In the genomic region with DNA sequence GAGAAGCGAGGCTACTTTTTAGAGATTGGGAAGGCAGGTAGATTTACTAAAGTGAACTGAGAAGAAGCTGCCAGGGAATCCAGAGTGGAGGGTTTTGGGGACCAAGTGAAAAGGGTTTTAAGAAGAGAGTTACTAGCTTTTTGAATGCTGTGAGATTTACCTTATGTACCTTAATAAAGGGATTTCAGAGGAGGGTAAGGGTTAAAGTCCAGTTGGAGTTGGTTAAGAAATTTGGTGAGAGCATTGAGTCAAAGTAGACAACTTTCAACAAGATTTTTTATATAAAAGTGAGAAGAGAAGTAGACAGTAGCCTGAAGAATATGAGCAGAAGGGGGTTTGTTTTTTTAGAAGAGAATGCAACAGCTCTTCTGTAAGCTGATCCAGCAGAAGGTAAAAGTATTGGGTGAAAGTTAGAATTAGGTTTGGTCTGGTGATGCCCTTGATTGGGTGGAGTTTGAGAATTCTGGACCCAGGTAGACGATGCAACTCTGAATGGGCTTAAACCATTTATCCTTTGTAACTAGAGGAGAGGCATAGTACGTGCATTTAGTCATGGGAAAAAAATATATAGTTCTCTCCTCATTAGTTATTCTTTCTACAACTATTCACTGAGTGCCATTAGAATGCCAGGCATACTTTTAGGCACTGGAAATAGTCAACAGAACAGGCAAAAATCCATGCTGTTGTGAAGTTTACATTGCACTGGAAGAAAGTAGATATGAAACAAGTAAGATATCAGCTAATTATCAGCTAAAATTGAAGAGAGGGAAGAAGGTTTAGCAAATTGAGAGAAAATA, we compare ENCODE assay signal across 18 cellular contexts. TPM values are rescaled to one million over a fixed set of nuclear protein-coding genes. Genes with fewer than 3 reads are reported as not detected.
DNase-seq lines count a peak whose midpoint lies in the region; ATAC-seq and TF ChIP-seq lines count a peak whose summit lies in the region.
"Had no signal": no experiment of that assay in that cellular context is flagged by ENCODE, and none has a peak within 500 bp of the region (broad histone marks: within the 10 kb centered on the region; RNA-seq: fewer than 3 reads in every experiment).

No MANE protein-coding gene starts in this region.

- H3K4me3 ChIP-seq in SK-N-SH (ENCODE audit: low read depth in 2 of 2, low read length in 1 of 2) (no peak overlapping the region), choroid plexus epithelial cell (ENCODE audit: low read depth, low read length) (no peak overlapping the region), right lobe of liver (no peak overlapping the region)
- H3K4me3 ChIP-seq: Peyer's patch had no signal

- H3K27me3 ChIP-seq in SK-N-SH (ENCODE audit: insufficient read depth) (no peaks in the 10 kb centered on the region), right lobe of liver (no peaks in the 10 kb centered on the region)
- H3K27me3 ChIP-seq: Peyer's patch had no signal

- intact Hi-C loops in right lobe of liver (cut with DNase I): no loop called here

- CTCF ChIA-PET in SK-N-SH (lab: Yijun Ruan, JAX): interaction anchor here (0.7 kb wide), 1 partner anchor 196 kb away, joined by 3 read pairs; no protein-coding TSS in a partner anchor

- H3K4me1 ChIP-seq in SK-N-SH (ENCODE audit: control insufficient read depth in 1 of 2, insufficient read depth in 2 of 2, low read depth in 1 of 2, low read length in 1 of 2) (no peaks in the 10 kb centered on the region), right lobe of liver (peaks cover 0 to 26% (median 9%) of the 10 kb centered on the region in 4 donors)
- H3K4me1 ChIP-seq: Peyer's patch had no signal

- TF ChIP-seq POLR2A in right lobe of liver (IDR thresholded peaks at IDR 0.05): no peak

- H3F3A ChIP-seq in SK-N-SH (replicated peaks; ENCODE audit: insufficient read depth): no peaks in the 10 kb centered on the region

- H3K9me2 ChIP-seq in SK-N-SH: no peaks in the 10 kb centered on the region

- no peaks in the 10 kb centered on the region for H3K9me3 ChIP-seq in SK-N-SH
- H3K9me3 ChIP-seq in right lobe of liver: no peaks in the 10 kb centered on the region
- H3K9me3 ChIP-seq: Peyer's patch had no signal

- H3K27ac ChIP-seq in SK-N-SH (ENCODE audit: low read depth in 2 of 2, low read length in 1 of 2) (no peak overlapping the region), right lobe of liver (peak overlapping the region in 2 of 3 donors; percentile 6 to 30)
- H3K27ac ChIP-seq: 22Rv1, Peyer's patch had no signal

- no peak for TF ChIP-seq CTCF in SK-N-SH (IDR thresholded peaks at IDR 0.05)
- TF ChIP-seq CTCF in choroid plexus epithelial cell (conservative IDR thresholded peaks at IDR 0.05; ENCODE audit: low read depth, low read length): no peak
- no peak for TF ChIP-seq CTCF in right lobe of liver (IDR thresholded peaks at IDR 0.05)

- DNase-seq in SK-N-SH: no peak
- DNase-seq in choroid plexus epithelial cell (ENCODE audit: low read depth): peak; percentile 23
- no peak for DNase-seq in right lobe of liver
- no peak for DNase-seq in stimulated activated CD4-positive, alpha-beta T cell treated with anti-CD3 and anti-CD28 coated beads, Interleukin-4, amount 100 ng/mL, for 24 hours
- no peak for DNase-seq in KG1 (lab: John Stamatoyannopoulos, UW)
- DNase-seq: DMS79 treated with DMSO at 0.1 percent for 48 hours, GF-D8, GOT3, Karpas-422, NCI-H1930, NCI-H2171 treated with DMSO at 0.1 percent for 48 hours, NCI-H774, Peyer's patch, Right ventricle myocardium superior had no signal

- no peak overlapping the region for H3K4me2 ChIP-seq in SK-N-SH

- peaks cover 0 to 3% of the 10 kb centered on the region in 2 experiments for H3K36me3 ChIP-seq in SK-N-SH (replicated peaks in 1 of 2; ENCODE audit: control insufficient read depth in 1 of 2, insufficient read depth in 2 of 2, low read length in 1 of 2)
- H3K36me3 ChIP-seq in right lobe of liver: no peaks in the 10 kb centered on the region
- H3K36me3 ChIP-seq: Peyer's patch had no signal

- no peak for TF ChIP-seq RAD21 in SK-N-SH (IDR thresholded peaks at IDR 0.05; ENCODE audit: low read length)

- no peaks in the 10 kb centered on the region for H4K20me1 ChIP-seq in SK-N-SH (ENCODE audit: insufficient read depth)

- no peak overlapping the region for H3K9ac ChIP-seq in SK-N-SH

- H2AFZ ChIP-seq in SK-N-SH (ENCODE audit: low read depth): no peak overlapping the region

- H3K79me2 ChIP-seq in SK-N-SH (ENCODE audit: insufficient read depth): peaks cover 35% of the 10 kb centered on the region; the same call in 1 of the 2 replicates

- 84% methylated on average over 3 of the region's 3 CpGs for WGBS in SK-N-SH (ENCODE audit: low lambda C conversion rate)
- 70% methylated on average over 3 of the region's 3 CpGs for WGBS in right lobe of liver (ENCODE audit: insufficient coverage, low coverage, low lambda C conversion rate, missing lambda C conversion rate)

- peak; percentile 22; the same call in 1 of the 3 replicates for ATAC-seq in SK-N-SH treated with all-trans-retinoic acid at 6 μM for 48 hours
- ATAC-seq in right lobe of liver: peak; percentile 53 to 65 (median 65)
- no peak for ATAC-seq in HG02981 (IDR thresholded peaks at IDR 0.05; ENCODE audit: unreplicated experiment)
- ATAC-seq in HG03442 (IDR thresholded peaks at IDR 0.05; ENCODE audit: unreplicated experiment): no peak

- POLR2A ChIA-PET in SK-N-SH (lab: Yijun Ruan, JAX): no interaction called here

- TF ChIP-seq EP300 in SK-N-SH (IDR thresholded peaks at IDR 0.05; ENCODE audit: borderline replicate concordance in 1 of 2, low read depth in 1 of 2, low read length in 1 of 2): no peak

TF ChIP-seq in SK-N-SH treated with all-trans-retinoic acid at 6 μM for 48 hours, 23 proteins besides CTCF, POLR2A, EP300 and RAD21 (continues in another document):
- TF ChIP-seq ZFP30 (CRISPR knock-in tag; IDR thresholded peaks at IDR 0.05) (no peak), PATZ1 (CRISPR knock-in tag; IDR thresholded peaks at IDR 0.05; ENCODE audit: borderline replicate concordance) (no peak), TOX (CRISPR knock-in tag; IDR thresholded peaks at IDR 0.05; ENCODE audit: borderline replicate concordance) (no peak), BACH2 (CRISPR knock-in tag; IDR thresholded peaks at IDR 0.05; ENCODE audit: borderline replicate concordance) (no peak), RARB (CRISPR knock-in tag; IDR thresholded peaks at IDR 0.05) (no peak), ISL1 (CRISPR knock-in tag; IDR thresholded peaks at IDR 0.05) (no peak), ZNF70 (CRISPR knock-in tag; IDR thresholded peaks at IDR 0.05) (no peak), ARNTL (CRISPR knock-in tag; IDR thresholded peaks at IDR 0.05; ENCODE audit: borderline replicate concordance, low read depth) (no peak), SNAI2 (CRISPR knock-in tag; IDR thresholded peaks at IDR 0.05) (no peak), ZNF8 (CRISPR knock-in tag; IDR thresholded peaks at IDR 0.05) (no peak), ZFP3 (CRISPR knock-in tag; IDR thresholded peaks at IDR 0.05) (no peak), CSDC2 (CRISPR knock-in tag; IDR thresholded peaks at IDR 0.05) (no peak)

TF ChIP-seq in SK-N-SH, 30 proteins besides CTCF, POLR2A, EP300 and RAD21:
- no peak for TF ChIP-seq RFX5 (IDR thresholded peaks at IDR 0.05; ENCODE audit: low read length)
- no peak for TF ChIP-seq CHD2 (IDR thresholded peaks at IDR 0.05; ENCODE audit: low read length, partially characterized antibody)
- no peak for TF ChIP-seq TEAD4 (IDR thresholded peaks at IDR 0.05; ENCODE audit: borderline replicate concordance, insufficient read depth)
- no peak for TF ChIP-seq USF2 (IDR thresholded peaks at IDR 0.05; ENCODE audit: borderline replicate concordance, low read depth, low read length)

RNA-seq across cellular contexts. Expression of gene ATRN, which starts 44.8 kb away (rescaled TPM):
- polyA plus RNA-seq in SK-N-SH (2012; rRNA removed): 33.8 and 48.4 TPM in 2 replicates
- polyA plus RNA-seq in SK-N-SH (2012; cell fraction: cytosol; rRNA removed): 28.4 and 34.4 TPM in 2 replicates
- 17.5 and 32.8 TPM in 2 replicates for polyA plus RNA-seq in SK-N-SH (2012; cell fraction: nucleus; rRNA removed)
- 10 to 100 TPM; 46.9 to 82.1 (median 59.1) TPM for total RNA-seq in right lobe of liver

Comparison
In these comparisons a context has a peak if more than half of its experiments do, and no peak if none do; other contexts are left out.
1. ATAC-seq: peak in SK-N-SH treated with all-trans-retinoic acid at 6 μM for 48 hours (single experiment) and right lobe of liver (4 of 4); none in HG02981 (single experiment) and HG03442 (single experiment).
2. H3K27ac ChIP-seq: peak in right lobe of liver (2 of 3); none in SK-N-SH (0 of 2).